ENCODE assay signal across 29 cellular contexts in genomic region chr5:32110081-32110696, GRCh38.
DNase-seq lines count a peak whose midpoint lies in the region; ATAC-seq and TF ChIP-seq lines count a peak whose summit lies in the region.
"Had no signal": no experiment of that assay in that cellular context is flagged by ENCODE, and none has a peak within 500 bp of the region (broad histone marks: within the 10 kb centered on the region; RNA-seq: fewer than 3 reads in every experiment).

No MANE protein-coding gene starts in this region.

- POLR2A ChIA-PET in CD8-positive, alpha-beta T cell (lab: Charles Lee), result no interaction called here

- peaks cover 77% of the 10 kb centered on the region for H4K20me1 ChIP-seq in smooth muscle cell (ENCODE audit: low read depth)
- peaks cover 7% of the 10 kb centered on the region; the same call in 1 of the 2 replicates for H4K20me1 ChIP-seq in GM23338 (replicated peaks; ENCODE audit: insufficient read depth)

- WGBS in smooth muscle cell (ENCODE audit: low lambda C conversion rate), result 83% methylated on average over 5 of the region's 5 CpGs

- no peaks in the 10 kb centered on the region for H3K9me3 ChIP-seq in effector memory CD4-positive, alpha-beta T cell (ENCODE audit: control insufficient read depth, low read length)
- no peaks in the 10 kb centered on the region for H3K9me3 ChIP-seq in smooth muscle cell (replicated peaks; ENCODE audit: low read depth)
- no peaks in the 10 kb centered on the region for H3K9me3 ChIP-seq in CD8-positive, alpha-beta T cell (ENCODE audit: low read length)
- H3K9me3 ChIP-seq: A549, HAP-1 had no signal

- H2AFZ ChIP-seq in smooth muscle cell (ENCODE audit: low read depth) (no peak overlapping the region), GM23338 (no peak overlapping the region)

- no peak overlapping the region for H3K4me2 ChIP-seq in smooth muscle cell
- H3K4me2 ChIP-seq in GM23338, result no peak overlapping the region
- H3K4me2 ChIP-seq: A549 had no signal

- no peaks in the 10 kb centered on the region for H3K9me2 ChIP-seq in GM23338 (ENCODE audit: insufficient read depth)

- TF ChIP-seq CTCF in smooth muscle cell (IDR thresholded peaks at IDR 0.05; ENCODE audit: borderline replicate concordance, insufficient read depth, poor library complexity, severe bottlenecking) (no peak), GM23338 (conservative IDR thresholded peaks at IDR 0.05; ENCODE audit: low read depth in 2 of 2) (no peak)
- TF ChIP-seq CTCF in CD8-positive, alpha-beta T cell (IDR thresholded peaks at IDR 0.05), result no peak

- H3K27me3 Mint-ChIP-seq in activated T-helper 17 cell treated with anti-CD3 and anti-CD28 coated beads, Interleukin-2, amount 50 U/mL, for 72 hours, result no peaks in the 10 kb centered on the region
- H3K27me3 Mint-ChIP-seq in GM23338 (ENCODE audit: insufficient read depth, low read depth, poor library complexity), result peaks cover 2% of the 10 kb centered on the region
- no peaks in the 10 kb centered on the region for H3K27me3 Mint-ChIP-seq in CD8-positive, alpha-beta T cell (ENCODE audit: low read depth)
- H3K27me3 Mint-ChIP-seq: CD4-positive, alpha-beta memory T cell had no signal

- H3K9ac ChIP-seq in smooth muscle cell (ENCODE audit: low read depth), result no peak overlapping the region

- H3K79me2 ChIP-seq in smooth muscle cell (ENCODE audit: low read depth), result peaks cover 28% of the 10 kb centered on the region
- 0 out of 2 replicates have a peak, but pooled peaks cover 6% of the 10 kb centered on the region for H3K79me2 ChIP-seq in GM23338 (replicated peaks; ENCODE audit: insufficient read depth)

- DNase-seq in effector memory CD4-positive, alpha-beta T cell, result no peak
- DNase-seq in iris pigment epithelial cell (ENCODE audit: low read depth), result peak; percentile 51
- DNase-seq in smooth muscle cell (lab: John Stamatoyannopoulos, UW; ENCODE audit: unreplicated experiment), result no peak
- no peak for DNase-seq in GM23338 (ENCODE audit: low spot score)
- no peak for DNase-seq in CD8-positive, alpha-beta T cell
- DNase-seq: C1 segment of cervical spinal cord; CD4-positive, alpha-beta memory T cell; DMS 273 treated with DMSO at 0.1 percent for 48 hours; DMS79; EL; GDM1; GOT3; HFFc6; NCI-H1092; NCI-H1417 treated with DMSO at 0.1 percent for 48 hours; NCI-H1694 treated with DMSO at 0.1 percent for 48 hours; NCI-H2081; NCI-H2171; NCI-H226; NCI-H510A; NCI-H69; SHP77 had no signal

- peaks cover 99% of the 10 kb centered on the region for H3K36me3 Mint-ChIP-seq in activated T-helper 17 cell treated with anti-CD3 and anti-CD28 coated beads, Interleukin-2, amount 50 U/mL, for 72 hours (ENCODE audit: low read depth)
- peaks cover 80% of the 10 kb centered on the region for H3K36me3 Mint-ChIP-seq in GM23338 (ENCODE audit: low read depth)
- H3K36me3 Mint-ChIP-seq in CD8-positive, alpha-beta T cell, result peaks cover 72% of the 10 kb centered on the region

- H3K4me3 ChIP-seq in effector memory CD4-positive, alpha-beta T cell (ENCODE audit: insufficient read depth, low read depth, low read length, poor library complexity, severe bottlenecking), result no peak overlapping the region
- H3K4me3 ChIP-seq in smooth muscle cell, result no peak overlapping the region
- H3K4me3 ChIP-seq in GM23338, result no peak overlapping the region
- no peak overlapping the region for H3K4me3 ChIP-seq in CD8-positive, alpha-beta T cell (ENCODE audit: low read depth, low read length)
- H3K4me3 ChIP-seq: A549, GM12878, HAP-1 had no signal

- H3K9me3 Mint-ChIP-seq in activated T-helper 17 cell treated with anti-CD3 and anti-CD28 coated beads, Interleukin-2, amount 50 U/mL, for 72 hours, result no peaks in the 10 kb centered on the region
- peaks cover 4% of the 10 kb centered on the region; the same call in 1 of the 3 replicates for H3K9me3 Mint-ChIP-seq in GM23338
- H3K9me3 Mint-ChIP-seq in CD8-positive, alpha-beta T cell, result no peaks in the 10 kb centered on the region
- H3K9me3 Mint-ChIP-seq: CD4-positive, alpha-beta memory T cell; HFFc6 had no signal

- intact Hi-C loops in CD8-positive, alpha-beta T cell (cut with DNase I, micrococcal nuclease), result no loop called here

- CTCF ChIA-PET in CD8-positive, alpha-beta T cell (lab: Charles Lee), result no interaction called here

- H3K27ac ChIP-seq in effector memory CD4-positive, alpha-beta T cell (ENCODE audit: insufficient read depth, low read length, poor library complexity, severe bottlenecking), result peak overlapping the region; percentile 13
- H3K27ac ChIP-seq in smooth muscle cell (ENCODE audit: low read depth), result peak overlapping the region; percentile 5
- no peak overlapping the region for H3K27ac ChIP-seq in GM23338 (ENCODE audit: low read depth)
- H3K27ac ChIP-seq in CD8-positive, alpha-beta T cell (ENCODE audit: low read depth, low read length), result no peak overlapping the region
- H3K27ac ChIP-seq: A549, RWPE1 had no signal

- H3K27ac Mint-ChIP-seq in activated T-helper 17 cell treated with anti-CD3 and anti-CD28 coated beads, Interleukin-2, amount 50 U/mL, for 72 hours, result peak overlapping the region; percentile 33
- no peak overlapping the region for H3K27ac Mint-ChIP-seq in GM23338
- no peak overlapping the region for H3K27ac Mint-ChIP-seq in CD8-positive, alpha-beta T cell
- H3K27ac Mint-ChIP-seq: HFFc6 had no signal

- H3K4me3 Mint-ChIP-seq in activated T-helper 17 cell treated with anti-CD3 and anti-CD28 coated beads, Interleukin-2, amount 50 U/mL, for 72 hours, result no peak overlapping the region
- H3K4me3 Mint-ChIP-seq in GM23338, result no peak overlapping the region
- H3K4me3 Mint-ChIP-seq in CD8-positive, alpha-beta T cell, result no peak overlapping the region
- H3K4me3 Mint-ChIP-seq: CD4-positive, alpha-beta memory T cell; HFFc6 had no signal

- no peaks in the 10 kb centered on the region for H3K27me3 ChIP-seq in effector memory CD4-positive, alpha-beta T cell (replicated peaks; ENCODE audit: control insufficient read depth, insufficient read depth, low read length, poor library complexity, severe bottlenecking)
- no peaks in the 10 kb centered on the region for H3K27me3 ChIP-seq in smooth muscle cell (ENCODE audit: low read depth)
- H3K27me3 ChIP-seq in GM23338 (ENCODE audit: insufficient read depth), result no peaks in the 10 kb centered on the region
- no peaks in the 10 kb centered on the region for H3K27me3 ChIP-seq in CD8-positive, alpha-beta T cell (ENCODE audit: insufficient read depth, low read length)

- H3F3A ChIP-seq in smooth muscle cell (ENCODE audit: low read depth) (no peaks in the 10 kb centered on the region), GM23338 (replicated peaks; ENCODE audit: low read depth) (0 out of 2 replicates have a peak, but pooled peaks cover 3% of the 10 kb centered on the region)

- H3K36me3 ChIP-seq in effector memory CD4-positive, alpha-beta T cell (ENCODE audit: control insufficient read depth, insufficient read depth, low read length), result peaks cover 36% of the 10 kb centered on the region
- H3K36me3 ChIP-seq in smooth muscle cell (ENCODE audit: low read depth), result peaks cover 19% of the 10 kb centered on the region
- H3K36me3 ChIP-seq in GM23338 (ENCODE audit: insufficient read depth), result peaks cover 41% of the 10 kb centered on the region
- H3K36me3 ChIP-seq in CD8-positive, alpha-beta T cell (ENCODE audit: insufficient read depth, low read length), result peaks cover 7% of the 10 kb centered on the region

- H3K4me1 Mint-ChIP-seq in activated T-helper 17 cell treated with anti-CD3 and anti-CD28 coated beads, Interleukin-2, amount 50 U/mL, for 72 hours, result no peaks in the 10 kb centered on the region
- H3K4me1 Mint-ChIP-seq in GM23338, result no peaks in the 10 kb centered on the region
- peaks cover 2% of the 10 kb centered on the region for H3K4me1 Mint-ChIP-seq in CD8-positive, alpha-beta T cell (ENCODE audit: low read depth)

- no peaks in the 10 kb centered on the region for H3K4me1 ChIP-seq in effector memory CD4-positive, alpha-beta T cell (ENCODE audit: control insufficient read depth, insufficient read depth, low read length, poor library complexity, severe bottlenecking)
- H3K4me1 ChIP-seq in smooth muscle cell (ENCODE audit: low read depth), result no peaks in the 10 kb centered on the region
- H3K4me1 ChIP-seq in GM23338 (ENCODE audit: insufficient read depth), result no peaks in the 10 kb centered on the region
- H3K4me1 ChIP-seq in CD8-positive, alpha-beta T cell (ENCODE audit: insufficient read depth, low read length), result no peaks in the 10 kb centered on the region
- H3K4me1 ChIP-seq: A549, HAP-1 had no signal

- no peak for ATAC-seq in activated T-helper 17 cell treated with anti-CD3 and anti-CD28 coated beads, Interleukin-2, amount 50 U/mL, for 72 hours (replicated peaks)
- ATAC-seq in GM23338, result no peak
- ATAC-seq in CD8-positive, alpha-beta T cell, result no peak
- ATAC-seq in HG03280 (IDR thresholded peaks at IDR 0.05; ENCODE audit: unreplicated experiment), result no peak
- ATAC-seq: A549, GM12878, Panc1 had no signal

TF ChIP-seq in GM23338, 12 proteins besides CTCF, POLR2A, EP300 and RAD21 (continues in another document):
- TF ChIP-seq EZH2phosphoT487 (IDR thresholded peaks at IDR 0.05; ENCODE audit: unreplicated experiment), result no peak
- TF ChIP-seq NANOG (IDR thresholded peaks at IDR 0.05; ENCODE audit: borderline replicate concordance), result no peak
- TF ChIP-seq JUNB (IDR thresholded peaks at IDR 0.05; ENCODE audit: unreplicated experiment), result no peak
- TF ChIP-seq ETS1 (IDR thresholded peaks at IDR 0.05), result no peak

Comparison
In these comparisons a context has a peak if more than half of its experiments do, and no peak if none do; other contexts are left out.
1. H3K27ac ChIP-seq: peak in effector memory CD4-positive, alpha-beta T cell (single experiment) and smooth muscle cell (single experiment); none in GM23338 (single experiment) and CD8-positive, alpha-beta T cell (single experiment).